ENCODE assay signal across 8 cellular contexts in genomic region chr4:1171306-1172227, GRCh38. TPM values are rescaled to one million over a fixed set of nuclear protein-coding genes. Genes with fewer than 3 reads are reported as not detected.
A peak's percentile ranks its signal among the peaks of the same experiment; 100 is the strongest.
DNase-seq lines count a peak whose midpoint lies in the region; ATAC-seq and TF ChIP-seq lines count a peak whose summit lies in the region.

No MANE protein-coding gene starts in this region.

- peak; percentile 4 for DNase-seq in NCI-H345 (lab: John Stamatoyannopoulos, UW)
- DNase-seq in NCI-H345 treated with DMSO at 0.1 percent for 48 hours (lab: John Stamatoyannopoulos, UW; ENCODE audit: unreplicated experiment), result no peak
- DNase-seq in body of pancreas, result peak in 3 of 4 donors; percentile 15 to 28 (median 21)
- peak; percentile 33 for DNase-seq in stimulated activated CD8-positive, alpha-beta memory T cell treated with anti-CD3 and anti-CD28 coated beads, Interleukin-4, amount 100 ng/mL, for 24 hours (ENCODE audit: low read depth)
- DNase-seq in kidney glomerular epithelial cell (lab: John Stamatoyannopoulos, UW), result no peak
- DNase-seq in KG1 (lab: John Stamatoyannopoulos, UW), result no peak

- H3K9me3 ChIP-seq in body of pancreas, result no peaks in the 10 kb centered on the region
- no peaks in the 10 kb centered on the region for H3K9me3 ChIP-seq in liver (ENCODE audit: control insufficient read depth in 4 of 4, low read length in 3 of 4)

- TF ChIP-seq RAD21 in liver (IDR thresholded peaks at IDR 0.05), result no peak

- TF ChIP-seq CTCF in body of pancreas (IDR thresholded peaks at IDR 0.05) (no peak), liver (IDR thresholded peaks at IDR 0.05; ENCODE audit: low read depth, low read length, missing input control) (no peak)

- H3K4me1 ChIP-seq in body of pancreas, result peaks cover 28% of the 10 kb centered on the region
- H3K4me1 ChIP-seq in liver (ENCODE audit: control insufficient read depth in 4 of 4, insufficient read depth in 4 of 4, low read length in 3 of 4), result peaks cover 14 to 67% (median 27%) of the 10 kb centered on the region in 4 donors

- WGBS in body of pancreas, 2 donors, result 27 to 47% methylated on average over 19 to 70 of the region's 89 CpGs
- WGBS in liver, result 24% methylated on average over 89 of the region's 89 CpGs

- no peak for ATAC-seq in body of pancreas
- no peak for ATAC-seq in HG02588 (IDR thresholded peaks at IDR 0.05; ENCODE audit: unreplicated experiment)

- H3K27ac ChIP-seq in body of pancreas (peak overlapping the region in 1 of 4 donors; percentile 21), liver (ENCODE audit: low read depth in 1 of 2, low read length in 2 of 2) (peak overlapping the region; percentile 82 to 98)

- H3K4me3 ChIP-seq in body of pancreas, result no peak overlapping the region
- peak overlapping the region; percentile 68 to 76 (median 75) for H3K4me3 ChIP-seq in liver (ENCODE audit: low read depth in 1 of 3, low read length in 3 of 3)

- no peak for TF ChIP-seq POLR2A in body of pancreas (IDR thresholded peaks at IDR 0.05)

- intact Hi-C loops in body of pancreas (cut with DNase I), result no loop called here

- H3K36me3 ChIP-seq in body of pancreas (replicated peaks in 1 of 2; ENCODE audit: insufficient read depth in 1 of 2, low read depth in 2 of 2) (no peaks in the 10 kb centered on the region), liver (ENCODE audit: control insufficient read depth in 4 of 4, insufficient read depth in 3 of 4, low read depth in 1 of 4, low read length in 3 of 4) (peaks cover 1 to 6% (median 6%) of the 10 kb centered on the region in 4 donors)

- H3K27me3 ChIP-seq in body of pancreas, result no peaks in the 10 kb centered on the region
- H3K27me3 ChIP-seq in liver (ENCODE audit: control insufficient read depth in 4 of 4, insufficient read depth in 4 of 4, low read length in 3 of 4), result no peaks in the 10 kb centered on the region

- H3K9ac ChIP-seq in liver (ENCODE audit: low read depth in 1 of 2, low read length in 2 of 2), result peak overlapping the region; percentile 17 to 47

TF ChIP-seq in liver, 16 proteins besides CTCF, POLR2A, EP300 and RAD21:
- TF ChIP-seq ATF3 (IDR thresholded peaks at IDR 0.05) (no peak), TAF1 (conservative IDR thresholded peaks at IDR 0.05) (no peak), FOXA2 (IDR thresholded peaks at IDR 0.05) (no peak), RXRA (IDR thresholded peaks at IDR 0.05) (no peak), REST (IDR thresholded peaks at IDR 0.05) (no peak), MAX (IDR thresholded peaks at IDR 0.05) (no peak), GABPA (IDR thresholded peaks at IDR 0.05 in 1 of 2, conservative IDR thresholded peaks at IDR 0.05 in 1 of 2) (no peak), YY1 (IDR thresholded peaks at IDR 0.05) (no peak), HNF4A (conservative IDR thresholded peaks at IDR 0.05) (no peak), NR2F2 (IDR thresholded peaks at IDR 0.05) (no peak), JUND (IDR thresholded peaks at IDR 0.05) (no peak), HNF4G (IDR thresholded peaks at IDR 0.05) (no peak), SP1 (IDR thresholded peaks at IDR 0.05) (no peak), EGR1 (IDR thresholded peaks at IDR 0.05; ENCODE audit: low read depth in 2 of 2) (no peak), ZBTB33 (IDR thresholded peaks at IDR 0.05) (no peak)

RNA-seq across cellular contexts. Expression of gene SPON2, which starts 0.8 kb away (rescaled TPM):
- total RNA-seq in body of pancreas, result 10 to 100 TPM; 25.4 to 33.5 TPM
- 10 to 100 TPM; 35.7 to 80.3 TPM for total RNA-seq in liver
- polyA plus RNA-seq in liver, result 10 to 100 TPM; 64.5 to 80.2 TPM

RNA-seq across cellular contexts. Expression of gene RNF212, which starts 58.2 kb away (rescaled TPM):
- total RNA-seq in body of pancreas, result 10 to 100 TPM in 1 of 2 donors, 1 to 10 TPM in 1; 8.2 to 20.5 TPM
- under 1 TPM in 1 of 2 donors, not detected in 1; 0.47 TPM for total RNA-seq in liver
- under 1 TPM; 0.32 to 0.38 TPM for polyA plus RNA-seq in liver

Comparison
In these comparisons a context has a peak if more than half of its experiments do, and no peak if none do; other contexts are left out.
1. DNase-seq: peak in NCI-H345 (single experiment), body of pancreas (3 of 4) and stimulated activated CD8-positive, alpha-beta memory T cell treated with anti-CD3 and anti-CD28 coated beads, Interleukin-4, amount 100 ng/mL, for 24 hours (single experiment); none in NCI-H345 treated with DMSO at 0.1 percent for 48 hours (single experiment), kidney glomerular epithelial cell (single experiment) and KG1 (single experiment).
2. H3K4me3 ChIP-seq: peak in liver (3 of 3); none in body of pancreas (0 of 2).
3. RNA of gene RNF212, which starts 58.2 kb away (total RNA-seq): 8.2 to 20.5 TPM in body of pancreas; 0.47 TPM in liver; every median in the first group is over 4 times any median in the second.